29 cellular contexts compared by ENCODE assay signal in the genomic region with DNA sequence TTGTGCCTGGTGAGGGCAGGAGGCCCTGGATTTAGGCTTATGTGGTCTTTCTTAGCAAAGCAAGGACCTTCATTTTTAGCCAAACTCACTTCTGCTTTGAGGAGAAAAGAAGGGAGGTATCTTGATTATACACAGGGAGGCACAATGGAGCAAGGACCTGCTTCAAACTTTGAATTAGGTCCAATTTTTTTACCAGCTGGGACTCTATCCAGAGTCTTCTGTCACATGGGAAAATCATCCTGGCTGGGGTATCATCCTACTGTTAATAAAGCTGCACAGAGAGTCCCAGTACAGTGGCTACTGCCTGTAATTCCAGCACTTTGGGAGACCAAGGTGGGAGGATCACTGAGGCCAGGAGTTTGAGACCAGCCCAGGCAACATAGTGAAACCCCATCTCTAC.
DNase-seq lines count a peak whose midpoint lies in the region; ATAC-seq and TF ChIP-seq lines count a peak whose summit lies in the region.
"Had no signal": no experiment of that assay in that cellular context is flagged by ENCODE, and none has a peak within 500 bp of the region (broad histone marks: within the 10 kb centered on the region; RNA-seq: fewer than 3 reads in every experiment).

No MANE protein-coding gene starts in this region.

- ATAC-seq in HG03060 (IDR thresholded peaks at IDR 0.05; ENCODE audit: low read depth, unreplicated experiment) = peak; percentile 2
- ATAC-seq in GM19463 (IDR thresholded peaks at IDR 0.05; ENCODE audit: unreplicated experiment) = no peak
- ATAC-seq in HG03025 (IDR thresholded peaks at IDR 0.05; ENCODE audit: low FRiP score, unreplicated experiment) = no peak
- ATAC-seq: activated CD8-positive, alpha-beta memory T cell treated with anti-CD3 and anti-CD28 coated beads, Interleukin-2, amount 10 ng/mL, durations not matched to agents 7 days and 5 days; activated T-cell treated with anti-CD3 and anti-CD28 coated beads, Interleukin-2, amount 50 U/mL, for 72 hours; HepG2; left colon; naive thymus-derived CD4-positive, alpha-beta T cell had no signal

- DNase-seq in G401 (ENCODE audit: low spot score) (peak; percentile 51), SJCRH30 (no peak), fibroblast of pulmonary artery (ENCODE audit: low read depth) (peak; percentile 17), posterior cingulate gyrus (no peak)
- no peak for DNase-seq in activated CD4-positive, CD25-positive, alpha-beta regulatory T cell treated with anti-CD3 and anti-CD28 coated beads, Interleukin-2, amount 50 U/mL, for 72 hours
- DNase-seq: activated CD4-positive, alpha-beta T cell treated with anti-CD3 and anti-CD28 coated beads, Interleukin-2, amount 50 U/mL, for 1 hour; activated CD8-positive, alpha-beta memory T cell treated with anti-CD3 and anti-CD28 coated beads, Interleukin-2, amount 10 ng/mL, durations not matched to agents 7 days and 5 days; activated naive CD4-positive, alpha-beta T cell treated with anti-CD3 and anti-CD28 coated beads, Interleukin-2, amount 50 U/mL, for 16 hours; activated T-cell treated with anti-CD3 and anti-CD28 coated beads, Interleukin-2, amount 50 U/mL, for 72 hours; CD8-positive, alpha-beta memory T cell; central memory CD4-positive, alpha-beta T cell; dorsolateral prefrontal cortex; foreskin fibroblast; Kasumi-1; left colon; naive thymus-derived CD4-positive, alpha-beta T cell; NCI-H1092; NCI-H2081; NCI-H510A; retina; T-helper 2 cell; upper lobe of left lung had no signal

- peaks cover 10% of the 10 kb centered on the region for H3K36me3 ChIP-seq in SJCRH30

- no peaks in the 10 kb centered on the region for H3K27me3 ChIP-seq in SJCRH30
- H3K27me3 ChIP-seq: dorsolateral prefrontal cortex, upper lobe of left lung had no signal

- intact Hi-C loops in posterior cingulate gyrus (cut with DNase I) = no loop called here

- TF ChIP-seq CTCF in fibroblast of pulmonary artery (IDR thresholded peaks at IDR 0.05; ENCODE audit: low read length, missing control alignments) = no peak

- in situ Hi-C loops in G401 (cut with HindIII; ENCODE audit: low sequenced_read_pairs) = no loop called here

- H3K27ac ChIP-seq in SJCRH30 = peak overlapping the region; percentile 40
- H3K27ac ChIP-seq: dorsolateral prefrontal cortex, HL-60, PC-9, SK-N-MC, upper lobe of left lung had no signal

- no peaks in the 10 kb centered on the region for H3K9me3 ChIP-seq in SJCRH30 (replicated peaks)
- H3K9me3 ChIP-seq: upper lobe of left lung had no signal

- no peaks in the 10 kb centered on the region; the same call in none of the 2 replicates for H3K4me1 ChIP-seq in SJCRH30
- H3K4me1 ChIP-seq: upper lobe of left lung had no signal

- H3K4me3 ChIP-seq in SJCRH30 (no peak overlapping the region), fibroblast of pulmonary artery (replicated peaks; ENCODE audit: low read depth, low read length) (no peak overlapping the region)
- H3K4me3 ChIP-seq: dorsolateral prefrontal cortex, PC-9, SK-N-MC, upper lobe of left lung had no signal

Comparison
In these comparisons a context has a peak if more than half of its experiments do, and no peak if none do; other contexts are left out.
1. DNase-seq: peak in G401 (single experiment) and fibroblast of pulmonary artery (single experiment); none in SJCRH30 (0 of 2), posterior cingulate gyrus (0 of 10) and activated CD4-positive, CD25-positive, alpha-beta regulatory T cell treated with anti-CD3 and anti-CD28 coated beads, Interleukin-2, amount 50 U/mL, for 72 hours (single experiment).